Comparison of ENCODE assay signal across 1 cellular context in genomic region chr17:64496786-64497564, GRCh38.
TF ChIP-seq lines count a peak whose summit lies in the region.

Gene POLG2 (minus strand): TSS chr17:64497054. CDS start chr17:64496968, 86 bp downstream.

TF ChIP-seq in HEK293, 187 proteins besides CTCF, POLR2A, EP300 and RAD21 (continued from another document and continues in another):
- no peak for TF ChIP-seq ZNF473 (tag by site-specific recombination; IDR thresholded peaks at IDR 0.05)
- no peak for TF ChIP-seq ZNF292 (tag by site-specific recombination; IDR thresholded peaks at IDR 0.05; ENCODE audit: borderline replicate concordance, low read depth)
- no peak for TF ChIP-seq ZSCAN18 (tag by site-specific recombination; IDR thresholded peaks at IDR 0.05)
- TF ChIP-seq ZNF513 (tag by site-specific recombination; IDR thresholded peaks at IDR 0.05): no peak
- TF ChIP-seq ZNF521 (tag by site-specific recombination; IDR thresholded peaks at IDR 0.05): no peak
- no peak for TF ChIP-seq ZNF175 (tag by site-specific recombination; IDR thresholded peaks at IDR 0.05)
- peak; percentile 94 for TF ChIP-seq ZBTB11 (tag by site-specific recombination; conservative IDR thresholded peaks at IDR 0.05; ENCODE audit: low read depth)
- no peak for TF ChIP-seq HIC1 (tag by site-specific recombination; IDR thresholded peaks at IDR 0.05)
- peak; percentile 81 for TF ChIP-seq KLF8 (tag by site-specific recombination; IDR thresholded peaks at IDR 0.05)
- peak; percentile 73; the same call in 1 of the 2 replicates for TF ChIP-seq ZXDB (tag by site-specific recombination; IDR thresholded peaks at IDR 0.05)
- no peak; the same call in 1 of the 2 replicates for TF ChIP-seq KLF10 (tag by site-specific recombination; IDR thresholded peaks at IDR 0.05)
- TF ChIP-seq TRIM28 (IDR thresholded peaks at IDR 0.05; ENCODE audit: borderline replicate concordance, low read length): peak; percentile 62; the same call in 1 of the 2 replicates
- TF ChIP-seq ZNF26 (tag by site-specific recombination; IDR thresholded peaks at IDR 0.05): no peak
- peak; percentile 85; the same call in 1 of the 2 replicates for TF ChIP-seq ZEB2 (tag by site-specific recombination; IDR thresholded peaks at IDR 0.05)
- no peak for TF ChIP-seq ZNF404 (tag by site-specific recombination; IDR thresholded peaks at IDR 0.05)
- TF ChIP-seq ZFHX2 (tag by site-specific recombination; conservative IDR thresholded peaks at IDR 0.05): peak; percentile 65
- TF ChIP-seq ZBTB44 (tag by site-specific recombination; IDR thresholded peaks at IDR 0.05): peak; percentile 61; the same call in 1 of the 2 replicates
- no peak for TF ChIP-seq WT1 (tag by site-specific recombination; IDR thresholded peaks at IDR 0.05)
- no peak for TF ChIP-seq MYNN (tag by site-specific recombination; IDR thresholded peaks at IDR 0.05; ENCODE audit: borderline replicate concordance)
- TF ChIP-seq ZNF354C (tag by site-specific recombination; IDR thresholded peaks at IDR 0.05; ENCODE audit: borderline replicate concordance, low read depth): no peak
- TF ChIP-seq GLIS1 (tag by site-specific recombination; IDR thresholded peaks at IDR 0.05): peak; percentile 7; the same call in 1 of the 2 replicates
- no peak for TF ChIP-seq ZNF239 (tag by site-specific recombination; IDR thresholded peaks at IDR 0.05)
- TF ChIP-seq ZNF146 (tag by site-specific recombination; IDR thresholded peaks at IDR 0.05): no peak
- TF ChIP-seq PRDM10 (tag by site-specific recombination; IDR thresholded peaks at IDR 0.05): peak; percentile 48; the same call in 1 of the 2 replicates
- no peak for TF ChIP-seq ZNF37A (tag by site-specific recombination; IDR thresholded peaks at IDR 0.05)
- no peak for TF ChIP-seq ZSCAN4 (tag by site-specific recombination; IDR thresholded peaks at IDR 0.05)
- TF ChIP-seq AEBP2 (tag by site-specific recombination; IDR thresholded peaks at IDR 0.05; ENCODE audit: borderline replicate concordance): no peak
- TF ChIP-seq ZNF776 (tag by site-specific recombination; IDR thresholded peaks at IDR 0.05; ENCODE audit: borderline replicate concordance): no peak
- peak; percentile 25 for TF ChIP-seq GLIS2 (tag by site-specific recombination; IDR thresholded peaks at IDR 0.05)
- peak; percentile 40; the same call in 1 of the 2 replicates for TF ChIP-seq REST (tag by site-specific recombination; IDR thresholded peaks at IDR 0.05)
- no peak for TF ChIP-seq MZF1 (tag by site-specific recombination; IDR thresholded peaks at IDR 0.05; ENCODE audit: borderline replicate concordance)
- TF ChIP-seq ZNF341 (tag by site-specific recombination; IDR thresholded peaks at IDR 0.05; ENCODE audit: low read depth): peak; percentile 31
